ENCODE assay signal across 20 cellular contexts in genomic region chr12:77342275-77342674, GRCh38.
A peak's percentile ranks its signal among the peaks of the same experiment; 100 is the strongest.
DNase-seq lines count a peak whose midpoint lies in the region; ATAC-seq and TF ChIP-seq lines count a peak whose summit lies in the region.
"Had no signal": no experiment of that assay in that cellular context is flagged by ENCODE, and none has a peak within 500 bp of the region (broad histone marks: within the 10 kb centered on the region; RNA-seq: fewer than 3 reads in every experiment).

No MANE protein-coding gene starts in this region.

- H3K27ac Mint-ChIP-seq in GM23338 = peak overlapping the region; percentile 27; the same call in 1 of the 2 replicates
- H3K27ac Mint-ChIP-seq: B cell; CD8-positive, alpha-beta T cell; HFFc6 had no signal

- H3K9me3 ChIP-seq in mesodermal cell (ENCODE audit: control insufficient read depth, low read length) = no peaks in the 10 kb centered on the region
- H3K9me3 ChIP-seq in subcutaneous abdominal adipose tissue (ENCODE audit: control insufficient read depth in 5 of 5, low read length in 5 of 5) = no peaks in the 10 kb centered on the region
- H3K9me3 ChIP-seq: BLaER1 treated with 17β-estradiol and CSF1 and Interleukin-3, amounts not matched to agents 10 nM and 100 nM had no signal

- H3K27me3 ChIP-seq in GM23338 (ENCODE audit: insufficient read depth) (no peaks in the 10 kb centered on the region), subcutaneous abdominal adipose tissue (ENCODE audit: control insufficient read depth in 5 of 5, insufficient read depth in 4 of 5, low read length in 5 of 5) (no peaks in the 10 kb centered on the region)
- H3K27me3 ChIP-seq: BLaER1 treated with 17β-estradiol and CSF1 and Interleukin-3, amounts not matched to agents 10 nM and 100 nM had no signal

- H3K79me2 ChIP-seq in GM23338 (replicated peaks; ENCODE audit: insufficient read depth) = no peaks in the 10 kb centered on the region

- DNase-seq in GM23338 (ENCODE audit: low spot score) = no peak
- no peak for DNase-seq in NCI-H2171 treated with DMSO at 0.1 percent for 48 hours (lab: John Stamatoyannopoulos, UW)
- DNase-seq: Calu3; CD8-positive, alpha-beta T cell; DMS79 treated with DMSO at 0.1 percent for 48 hours; GF-D8; GOT3; H7; HFFc6; IMR-90 had no signal

- ATAC-seq in GM23338 = no peak
- ATAC-seq in GM19023 (IDR thresholded peaks at IDR 0.05; ENCODE audit: unreplicated experiment) = no peak
- ATAC-seq in GM21447 (IDR thresholded peaks at IDR 0.05; ENCODE audit: unreplicated experiment) = no peak
- ATAC-seq: CD8-positive, alpha-beta T cell; GM12878; HCT116 had no signal

- no peaks in the 10 kb centered on the region for H3K27me3 Mint-ChIP-seq in GM23338 (ENCODE audit: insufficient read depth, low read depth, poor library complexity)
- H3K27me3 Mint-ChIP-seq: B cell had no signal

- H3K27ac ChIP-seq in GM23338 (ENCODE audit: low read depth) (no peak overlapping the region), VCaP (peak overlapping the region; percentile 11; the same call in 1 of the 2 replicates), mesodermal cell (ENCODE audit: low read depth, low read length, severe bottlenecking) (peak overlapping the region; percentile 52), subcutaneous abdominal adipose tissue (ENCODE audit: low read depth, low read length) (peak overlapping the region; percentile 48)
- H3K27ac ChIP-seq: BLaER1 treated with 17β-estradiol and CSF1 and Interleukin-3, amounts not matched to agents 10 nM and 100 nM; HL-60 had no signal

- H3K4me1 ChIP-seq in GM23338 (ENCODE audit: insufficient read depth) (no peaks in the 10 kb centered on the region; the same call in 1 of the 2 replicates), mesodermal cell (ENCODE audit: control insufficient read depth, insufficient read depth, low read length, poor library complexity, severe bottlenecking) (peaks cover 3% of the 10 kb centered on the region), subcutaneous abdominal adipose tissue (ENCODE audit: control insufficient read depth in 5 of 5, insufficient read depth in 5 of 5, low read length in 5 of 5) (peaks cover 0 to 28% (median 18%) of the 10 kb centered on the region in 5 donors)
- H3K4me1 ChIP-seq: BLaER1 treated with 17β-estradiol and CSF1 and Interleukin-3, amounts not matched to agents 10 nM and 100 nM had no signal

- no peaks in the 10 kb centered on the region for H3K36me3 Mint-ChIP-seq in GM23338 (ENCODE audit: low read depth)
- H3K36me3 Mint-ChIP-seq: CD8-positive, alpha-beta T cell had no signal

- TF ChIP-seq CTCF in GM23338 (conservative IDR thresholded peaks at IDR 0.05; ENCODE audit: low read depth in 2 of 2) = no peak
- no peak for TF ChIP-seq CTCF in VCaP (conservative IDR thresholded peaks at IDR 0.05)

- H3K9ac ChIP-seq in subcutaneous abdominal adipose tissue (ENCODE audit: low read length in 5 of 5) = no peak overlapping the region
- H3K9ac ChIP-seq: BLaER1 treated with 17β-estradiol and CSF1 and Interleukin-3, amounts not matched to agents 10 nM and 100 nM had no signal

- H3K36me3 ChIP-seq in GM23338 (ENCODE audit: insufficient read depth) (no peaks in the 10 kb centered on the region), mesodermal cell (ENCODE audit: control insufficient read depth, insufficient read depth, low read length) (no peaks in the 10 kb centered on the region), subcutaneous abdominal adipose tissue (ENCODE audit: control insufficient read depth in 5 of 5, insufficient read depth in 5 of 5, low read length in 5 of 5) (no peaks in the 10 kb centered on the region)
- H3K36me3 ChIP-seq: BLaER1 treated with 17β-estradiol and CSF1 and Interleukin-3, amounts not matched to agents 10 nM and 100 nM had no signal

- no peak overlapping the region for H3K4me3 Mint-ChIP-seq in GM23338
- H3K4me3 Mint-ChIP-seq: B cell; CD8-positive, alpha-beta T cell; HFFc6 had no signal

- no peak overlapping the region for H3K4me3 ChIP-seq in GM23338
- no peak overlapping the region for H3K4me3 ChIP-seq in mesodermal cell (ENCODE audit: extremely low read depth, insufficient read depth, low read length, poor library complexity, severe bottlenecking)
- no peak overlapping the region for H3K4me3 ChIP-seq in subcutaneous abdominal adipose tissue (ENCODE audit: low read depth in 1 of 5, low read length in 5 of 5)
- H3K4me3 ChIP-seq: BLaER1 treated with 17β-estradiol and CSF1 and Interleukin-3, amounts not matched to agents 10 nM and 100 nM; GM12878 had no signal

- no peaks in the 10 kb centered on the region for H3F3A ChIP-seq in GM23338 (replicated peaks; ENCODE audit: low read depth)

- no peaks in the 10 kb centered on the region for H4K20me1 ChIP-seq in GM23338 (replicated peaks; ENCODE audit: insufficient read depth)
- H4K20me1 ChIP-seq: BLaER1 treated with 17β-estradiol and CSF1 and Interleukin-3, amounts not matched to agents 10 nM and 100 nM had no signal

- no peak overlapping the region for H2AFZ ChIP-seq in GM23338

- H3K9me2 ChIP-seq in GM23338 (ENCODE audit: insufficient read depth) = no peaks in the 10 kb centered on the region

- WGBS in mesodermal cell (ENCODE audit: insufficient coverage in 2 of 2), 2 experiments = 80 to 100% methylated on average over 1 of the region's 2 CpGs

- H3K9me3 Mint-ChIP-seq in GM23338 = no peaks in the 10 kb centered on the region
- H3K9me3 Mint-ChIP-seq: CD8-positive, alpha-beta T cell; HFFc6 had no signal

- H3K4me2 ChIP-seq in GM23338 = no peak overlapping the region
- H3K4me2 ChIP-seq: BLaER1 treated with 17β-estradiol and CSF1 and Interleukin-3, amounts not matched to agents 10 nM and 100 nM had no signal

- H3K4me1 Mint-ChIP-seq in GM23338 = peaks cover 9% of the 10 kb centered on the region; the same call in 2 of the 3 replicates
- H3K4me1 Mint-ChIP-seq: B cell had no signal

TF ChIP-seq in GM23338, 12 proteins besides CTCF, POLR2A, EP300 and RAD21 (continues in another document):
- TF ChIP-seq ETS1 (IDR thresholded peaks at IDR 0.05) = no peak
- no peak for TF ChIP-seq POLR2AphosphoS5 (IDR thresholded peaks at IDR 0.05; ENCODE audit: low read depth)
- TF ChIP-seq STAT1 (IDR thresholded peaks at IDR 0.05; ENCODE audit: unreplicated experiment) = no peak
- TF ChIP-seq CREB1 (CRISPR knock-in tag; IDR thresholded peaks at IDR 0.05; ENCODE audit: low read depth) = no peak
